31 cellular contexts compared by ENCODE assay signal in genomic region chr4:77621254-77621653, GRCh38. TPM values are rescaled to one million over a fixed set of nuclear protein-coding genes. Genes with fewer than 3 reads are reported as not detected.
"Had no signal": no experiment of that assay in that cellular context is flagged by ENCODE, and none has a peak within 500 bp of the region (broad histone marks: within the 10 kb centered on the region; RNA-seq: fewer than 3 reads in every experiment).

No MANE protein-coding gene starts in this region.

- H3K36me3 ChIP-seq: colonic mucosa, esophagus squamous epithelium, gastrocnemius medialis, heart right ventricle, left lung, lower lobe of right lung had no signal

- H3K9me3 ChIP-seq: colonic mucosa, esophagus squamous epithelium, gastrocnemius medialis, heart right ventricle, left lung, lower lobe of right lung had no signal

- H3K27me3 ChIP-seq: colonic mucosa, esophagus squamous epithelium, gastrocnemius medialis, heart right ventricle, left lung had no signal

- DNase-seq: colonic mucosa; cortex of kidney; effector CD8-positive, alpha-beta T cell; effector memory CD8-positive, alpha-beta T cell; endodermal cell; erythroblast; esophagus squamous epithelium; foreskin fibroblast; foreskin melanocyte; gastrocnemius medialis; glutamatergic neuron; head of caudate nucleus; heart right ventricle; hypothalamus; immature natural killer cell; islet precursor cell; kidney; kidney glomerular epithelial cell; left colon; left lung; left ventricle myocardium superior; lower lobe of right lung; mesenchymal stem cell; midbrain; naive thymus-derived CD4-positive, alpha-beta T cell had no signal

- H3K27ac ChIP-seq: colonic mucosa, epithelial cell of prostate, esophagus squamous epithelium, gastrocnemius medialis, heart right ventricle, left lung, lower lobe of right lung had no signal

- H3K4me3 ChIP-seq: colonic mucosa, esophagus squamous epithelium, gastrocnemius medialis, heart right ventricle, left lung, lower lobe of right lung had no signal

- ATAC-seq: effector memory CD8-positive, alpha-beta T cell; esophagus mucosa; gastrocnemius medialis; heart right ventricle; left colon; left lung; left ventricle myocardium superior; lower lobe of right lung; naive thymus-derived CD4-positive, alpha-beta T cell had no signal

- H3K4me1 ChIP-seq: colonic mucosa, gastrocnemius medialis had no signal

RNA-seq across cellular contexts. Expression of gene CXCL13, which starts 15.6 kb away (rescaled TPM):
- total RNA-seq: dermis microvascular lymphatic vessel endothelial cell, endodermal cell, gastrocnemius medialis, glomerular endothelial cell, heart right ventricle, left ventricle myocardium superior, lower lobe of right lung, lung microvascular endothelial cell, mononuclear cell had no signal
